ENCODE assay signal across 23 cellular contexts in genomic region chr1:160092366-160093068, GRCh38. TPM values are rescaled to one million over a fixed set of nuclear protein-coding genes. Genes with fewer than 3 reads are reported as not detected.
A peak's percentile ranks its signal among the peaks of the same experiment; 100 is the strongest.
DNase-seq lines count a peak whose midpoint lies in the region; ATAC-seq, FAIRE-seq and TF ChIP-seq lines count a peak whose summit lies in the region.
"Had no signal": no experiment of that assay in that cellular context is flagged by ENCODE, and none has a peak within 500 bp of the region (broad histone marks: within the 10 kb centered on the region; RNA-seq: fewer than 3 reads in every experiment).

No MANE protein-coding gene starts in this region.

- H3K4me3 ChIP-seq in H1 (ENCODE audit: extremely low read depth in 1 of 4, insufficient read depth in 2 of 4, low read depth in 3 of 4, low read length in 4 of 4): no peak overlapping the region
- peak overlapping the region; percentile 11 for H3K4me3 ChIP-seq in trophoblast cell (ENCODE audit: low read depth, low read length)
- no peak overlapping the region for H3K4me3 ChIP-seq in aorta (ENCODE audit: low read length in 2 of 2)
- no peak overlapping the region for H3K4me3 ChIP-seq in pancreas
- H3K4me3 ChIP-seq: BLaER1 treated with 17β-estradiol and CSF1 and Interleukin-3, amounts not matched to agents 10 nM and 100 nM; GM23248 had no signal

- H4K5ac ChIP-seq in H1 (ENCODE audit: insufficient read length, low read depth, low read length): no peak overlapping the region

- 95% methylated on average over 30 of the region's 32 CpGs; no CpG with 5 or more reads in 1 of the 2 experiments for WGBS in H1 (ENCODE audit: extremely low coverage in 1 of 2, insufficient coverage in 1 of 2, insufficient read length in 1 of 2, insufficient replicate concordance in 2 of 2, low coverage in 1 of 2, low lambda C conversion rate in 2 of 2, missing lambda C conversion rate in 1 of 2), 2 experiments
- WGBS in trophoblast cell (ENCODE audit: extremely low coverage, insufficient coverage, insufficient read length): no CpG with 5 or more reads among the region's 32 CpGs
- 88 to 92% methylated on average over 29 to 32 of the region's 32 CpGs for WGBS in aorta, 2 donors
- WGBS in pancreas, 2 donors: 95 to 96% methylated on average over 25 to 32 of the region's 32 CpGs

- TF ChIP-seq POLR2A in H1 (IDR thresholded peaks at IDR 0.05; ENCODE audit: control extremely low read depth in 1 of 2, low read depth in 2 of 2, low read length in 2 of 2): no peak

- no peak overlapping the region for H3K4ac ChIP-seq in H1 (replicated peaks; ENCODE audit: insufficient read length, low read depth, low read length)
- H3K4ac ChIP-seq in trophoblast cell (ENCODE audit: low read depth, low read length): no peak overlapping the region

- peaks cover 8% of the 10 kb centered on the region for H3K23me2 ChIP-seq in H1 (ENCODE audit: low read depth, low read length)

- H2BK15ac ChIP-seq in H1 (ENCODE audit: low read length): no peak overlapping the region

- no peak overlapping the region for H3K56ac ChIP-seq in H1 (replicated peaks; ENCODE audit: insufficient read length, low read depth, low read length)

- H3K9me3 Mint-ChIP-seq in stimulated activated naive CD8-positive, alpha-beta T cell treated with anti-CD3 and anti-CD28 coated beads, Interleukin-15, amount 100 ng/mL, for 72 hours: no peaks in the 10 kb centered on the region

- peak overlapping the region; percentile 8; the same call in 1 of the 2 replicates for H3K27ac ChIP-seq in H1 (ENCODE audit: low read depth, low read length)
- H3K27ac ChIP-seq in trophoblast cell (ENCODE audit: low read depth, low read length): no peak overlapping the region
- H3K27ac ChIP-seq in aorta (ENCODE audit: low read depth in 1 of 2, low read length in 2 of 2): no peak overlapping the region
- no peak overlapping the region for H3K27ac ChIP-seq in pancreas
- H3K27ac ChIP-seq: BLaER1 treated with 17β-estradiol and CSF1 and Interleukin-3, amounts not matched to agents 10 nM and 100 nM; GM23248 had no signal

- TF ChIP-seq EP300 in H1 (IDR thresholded peaks at IDR 0.05; ENCODE audit: borderline replicate concordance in 1 of 2, low read depth in 2 of 2, low read length in 2 of 2): no peak

- peak overlapping the region in 1 of 2 donors; percentile 79 for H3K27ac Mint-ChIP-seq in stimulated activated naive CD8-positive, alpha-beta T cell treated with anti-CD3 and anti-CD28 coated beads, Interleukin-15, amount 100 ng/mL, for 72 hours

- H3K23ac ChIP-seq in H1 (ENCODE audit: insufficient read length) (no peak overlapping the region), trophoblast cell (ENCODE audit: low read length) (no peak overlapping the region)

- no peaks in the 10 kb centered on the region for H3K27me3 Mint-ChIP-seq in stimulated activated naive CD8-positive, alpha-beta T cell treated with anti-CD3 and anti-CD28 coated beads, Interleukin-15, amount 100 ng/mL, for 72 hours

- no peak overlapping the region for H4K12ac ChIP-seq in trophoblast cell (ENCODE audit: low read depth, low read length)

- intact Hi-C loops in aorta (cut with DNase I) (no loop called here), pancreas (cut with DNase I) (no loop called here)

- H2BK5ac ChIP-seq in H1 (ENCODE audit: low read depth, low read length): no peak overlapping the region
- no peak overlapping the region for H2BK5ac ChIP-seq in trophoblast cell (ENCODE audit: low read depth, low read length, poor library complexity)

- CTCF ChIA-PET in H1 (lab: Charles Lee; ENCODE audit: partially characterized antibody): interaction anchor here (0.9 to 50.1 kb wide), 6 partner anchors 7 to 294 kb away, joined by 3 to 1874 read pairs (median 20); partner anchors contain the start of genes ATP1A2, KCNJ10 and KCNJ9

- peak; percentile 3 for ATAC-seq in stimulated activated naive CD8-positive, alpha-beta T cell treated with anti-CD3 and anti-CD28 coated beads, Interleukin-15, amount 100 ng/mL, for 72 hours
- ATAC-seq in stimulated activated naive CD8-positive, alpha-beta T cell treated with anti-CD3 and anti-CD28 coated beads, Interleukin-15, Interleukin-2, amounts not matched to agents 100 U/mL and 50 U/mL, for 24 hours: no peak
- ATAC-seq in aorta (ENCODE audit: low FRiP score): no peak
- ATAC-seq in pancreas: no peak
- ATAC-seq in HG02885 (IDR thresholded peaks at IDR 0.05; ENCODE audit: poor library complexity, unreplicated experiment): no peak

- peaks cover 12% of the 10 kb centered on the region for H3K79me1 ChIP-seq in H1 (ENCODE audit: low read depth, low read length)
- H3K79me1 ChIP-seq in trophoblast cell (ENCODE audit: low read length): no peaks in the 10 kb centered on the region

- H3K9ac ChIP-seq in H1 (replicated peaks in 1 of 4; ENCODE audit: extremely low read depth in 1 of 4, low read depth in 3 of 4, low read length in 3 of 4) (no peak overlapping the region), trophoblast cell (ENCODE audit: low read length) (no peak overlapping the region)
- H3K9ac ChIP-seq: GM23248 had no signal

- no peak for DNase-seq in stimulated activated naive CD8-positive, alpha-beta T cell treated with anti-CD3 and anti-CD28 coated beads, Interleukin-15, amount 100 ng/mL, for 72 hours
- DNase-seq in stimulated activated naive CD8-positive, alpha-beta T cell treated with anti-CD3 and anti-CD28 coated beads, Interleukin-15, Interleukin-2, amounts not matched to agents 100 U/mL and 50 U/mL, for 24 hours: no peak
- DNase-seq in H1 (ENCODE audit: low read depth in 1 of 2, low spot score in 2 of 2): no peak
- DNase-seq in trophoblast cell: no peak
- DNase-seq in aorta: no peak
- DNase-seq in NCI-H146 treated with DMSO at 0.1 percent for 48 hours (lab: John Stamatoyannopoulos, UW; ENCODE audit: unreplicated experiment): no peak
- DNase-seq in pancreas: no peak
- DNase-seq: DND-41, GDM1, GM23248, NCI-H1417, NCI-H2029, NCI-H2171 treated with DMSO at 0.1 percent for 48 hours, NCI-H446 treated with DMSO at 0.1 percent for 48 hours, OCI-M1, SHP77 treated with DMSO at 0.1 percent for 48 hours had no signal

- FAIRE-seq in H1 (lab: Jason Lieb, UNC) (no peak), pancreas (lab: Jason Lieb, UNC) (no peak)
- FAIRE-seq: GM12891, GM18507 had no signal

- peaks cover 51% of the 10 kb centered on the region for H3K4me1 Mint-ChIP-seq in stimulated activated naive CD8-positive, alpha-beta T cell treated with anti-CD3 and anti-CD28 coated beads, Interleukin-15, amount 100 ng/mL, for 72 hours

- H4K20me1 ChIP-seq in H1 (replicated peaks in 1 of 2; ENCODE audit: control insufficient read depth in 1 of 2, insufficient read depth in 2 of 2, low read length in 2 of 2): peaks cover 0 to 4% of the 10 kb centered on the region in 2 experiments

- no peak overlapping the region for H2BK20ac ChIP-seq in H1 (ENCODE audit: low read length)

- H3K14ac ChIP-seq in H1 (ENCODE audit: insufficient read length): no peak overlapping the region
- no peak overlapping the region for H3K14ac ChIP-seq in trophoblast cell (ENCODE audit: low read length)

- H3K79me2 ChIP-seq in H1 (ENCODE audit: control insufficient read depth in 1 of 2, insufficient read depth in 2 of 2, low read length in 2 of 2) (peaks cover 0 to 30% of the 10 kb centered on the region in 2 experiments; a peak in 2 of 4 replicates), trophoblast cell (ENCODE audit: control insufficient read depth, insufficient read depth, low read length, poor library complexity) (no peaks in the 10 kb centered on the region)

- POLR2A ChIA-PET in H1 (lab: Charles Lee; ENCODE audit: partially characterized antibody): interaction anchor here (0.7 to 1.1 kb wide), 3 partner anchors 9 to 23 kb away, joined by 3 read pairs; partner anchors contain the start of gene ATP1A2

- H3K9me3 ChIP-seq in H1 (ENCODE audit: insufficient read depth in 2 of 2, low read depth in 1 of 2, low read length in 1 of 2) (no peaks in the 10 kb centered on the region; a peak in 1 of 4 replicates), trophoblast cell (ENCODE audit: insufficient read depth, low read depth, low read length) (peaks cover 5% of the 10 kb centered on the region), aorta (ENCODE audit: control insufficient read depth, low read length) (no peaks in the 10 kb centered on the region), pancreas (no peaks in the 10 kb centered on the region)
- H3K9me3 ChIP-seq: BLaER1 treated with 17β-estradiol and CSF1 and Interleukin-3, amounts not matched to agents 10 nM and 100 nM had no signal

- H2BK120ac ChIP-seq in H1 (replicated peaks; ENCODE audit: low read depth, low read length) (no peak overlapping the region), trophoblast cell (ENCODE audit: insufficient read depth, low read length, poor library complexity) (no peak overlapping the region)

- H2AFZ ChIP-seq in H1 (ENCODE audit: low read length): no peak overlapping the region
- H2AFZ ChIP-seq in trophoblast cell (ENCODE audit: insufficient read depth, low read length, poor library complexity): no peak overlapping the region
- H2AFZ ChIP-seq: GM23248 had no signal

- H4K8ac ChIP-seq in H1 (ENCODE audit: extremely low read depth, insufficient read depth, low read length): no peak overlapping the region
- no peak overlapping the region for H4K8ac ChIP-seq in trophoblast cell (ENCODE audit: low read depth, low read length)

- H2AK5ac ChIP-seq in H1 (ENCODE audit: low read depth, low read length) (no peak overlapping the region), trophoblast cell (ENCODE audit: low read length) (no peak overlapping the region)

- H4K91ac ChIP-seq in H1 (replicated peaks; ENCODE audit: insufficient read length, low read length) (no peak overlapping the region), trophoblast cell (ENCODE audit: low read depth, low read length) (no peak overlapping the region)

- H2BK12ac ChIP-seq in H1 (ENCODE audit: low read depth, low read length) (no peak overlapping the region), trophoblast cell (ENCODE audit: low read length) (no peak overlapping the region)

- H3K4me1 ChIP-seq in H1 (replicated peaks in 1 of 4; ENCODE audit: control insufficient read depth in 3 of 4, insufficient read depth in 4 of 4, low read length in 3 of 4): peaks cover 9 to 29% (median 23%) of the 10 kb centered on the region in 4 experiments
- H3K4me1 ChIP-seq in trophoblast cell (ENCODE audit: control insufficient read depth in 1 of 2, insufficient read depth in 2 of 2, low read length in 2 of 2): peaks cover 16 to 17% of the 10 kb centered on the region in 2 experiments
- no peaks in the 10 kb centered on the region for H3K4me1 ChIP-seq in aorta (ENCODE audit: control insufficient read depth in 1 of 2, insufficient read depth in 2 of 2, low read length in 2 of 2)
- H3K4me1 ChIP-seq in pancreas: peaks cover 0 to 16% (median 13%) of the 10 kb centered on the region in 3 donors

- TF ChIP-seq CTCF in H1 (IDR thresholded peaks at IDR 0.05; ENCODE audit: control extremely low read depth in 1 of 3, insufficient read depth in 1 of 3, low read depth in 1 of 3, low read length in 3 of 3) (no peak), pancreas (IDR thresholded peaks at IDR 0.05) (no peak)

- H3K27me3 ChIP-seq in H1 (replicated peaks in 1 of 4; ENCODE audit: control insufficient read depth in 3 of 4, extremely low read depth in 1 of 4, insufficient read depth in 3 of 4, low read length in 3 of 4) (no peaks in the 10 kb centered on the region), trophoblast cell (ENCODE audit: insufficient read depth, low read length) (no peaks in the 10 kb centered on the region), aorta (ENCODE audit: control insufficient read depth in 1 of 2, insufficient read depth in 2 of 2, low read length in 1 of 2) (no peaks in the 10 kb centered on the region), pancreas (no peaks in the 10 kb centered on the region)
- H3K27me3 ChIP-seq: BLaER1 treated with 17β-estradiol and CSF1 and Interleukin-3, amounts not matched to agents 10 nM and 100 nM had no signal

- no peak overlapping the region for H3K4me3 Mint-ChIP-seq in stimulated activated naive CD8-positive, alpha-beta T cell treated with anti-CD3 and anti-CD28 coated beads, Interleukin-15, amount 100 ng/mL, for 72 hours

- H3K18ac ChIP-seq in H1 (ENCODE audit: extremely low read depth, low read length) (no peak overlapping the region), trophoblast cell (ENCODE audit: low read length) (no peak overlapping the region)

- TF ChIP-seq RAD21 in H1 (IDR thresholded peaks at IDR 0.05 in 1 of 2, conservative IDR thresholded peaks at IDR 0.05 in 1 of 2; ENCODE audit: low read depth in 2 of 2, low read length in 2 of 2): no peak

- H3K36me3 ChIP-seq in H1 (ENCODE audit: control insufficient read depth in 2 of 4, insufficient read depth in 4 of 4, low read length in 3 of 4) (peaks cover 10 to 35% (median 22%) of the 10 kb centered on the region in 4 experiments), trophoblast cell (ENCODE audit: control insufficient read depth in 1 of 2, insufficient read depth in 2 of 2, low read length in 2 of 2) (peaks cover 0 to 6% of the 10 kb centered on the region in 2 experiments), aorta (ENCODE audit: control insufficient read depth in 1 of 2, insufficient read depth in 2 of 2, low read length in 1 of 2) (peaks cover 0 to 3% of the 10 kb centered on the region in 2 donors), pancreas (peaks cover 0 to 29% (median 0%) of the 10 kb centered on the region in 3 donors)

- no peak overlapping the region for H3K4me2 ChIP-seq in H1 (ENCODE audit: insufficient read depth in 1 of 2, low read depth in 2 of 2, low read length in 2 of 2)
- H3K4me2 ChIP-seq in trophoblast cell (ENCODE audit: low read length): no peak overlapping the region

RNA-seq across cellular contexts. Expression of gene IGSF8, which starts 5.9 kb away (rescaled TPM):
- 69.6 and 71.2 TPM in 2 replicates for total RNA-seq in H1 (2021; fragmentation: NEBNext Ultra II Directional; extraction: Animal tissue kit (Norgen Biotek cat#: 25700))
- polyA plus RNA-seq in H1 (2011; rRNA removed) (132 and 166 TPM in 2 replicates), aorta (10 to 100 TPM; 10.5 to 48.0 TPM), pancreas (10 to 100 TPM; 24.7 TPM)
- 103 TPM for polyA plus RNA-seq in H1 (2011; cell fraction: cytosol; rRNA removed)
- 322 TPM for polyA plus RNA-seq in H1 (2011; cell fraction: nucleus; rRNA removed)
- polyA plus RNA-seq in H1 (2012, experiment 1 of 2): 55.1 to 95.1 TPM (median 90.2 TPM) in 4 replicates
- 79.5 TPM for polyA plus RNA-seq in H1 (2012, experiment 2 of 2)
- polyA plus RNA-seq in H1 (2013, experiment 1 of 2): 88.6 TPM
- polyA plus RNA-seq in H1 (2013, experiment 2 of 2): 77.7 TPM
- polyA minus RNA-seq in H1 (2011; rRNA and poly(A)+ RNA removed): 34.3 and 46.3 TPM in 2 replicates
- 47.9 TPM for polyA minus RNA-seq in H1 (2011; cell fraction: cytosol; rRNA and poly(A)+ RNA removed)
- polyA minus RNA-seq in H1 (2011; cell fraction: nucleus; rRNA and poly(A)+ RNA removed): 57.2 TPM
- 15.2 and 17.0 TPM in 2 replicates for polyA plus RNA-seq in trophoblast cell (2013)
- total RNA-seq in aorta (10 to 100 TPM; 29.5 to 33.5 TPM), pancreas (10 to 100 TPM; 12.9 to 24.5 (median 16.5) TPM)

RNA-seq across cellular contexts. Expression of gene KCNJ9, which starts 11.2 kb away (rescaled TPM):
- 0.08 and 0.13 TPM in 2 replicates for total RNA-seq in H1 (2021; fragmentation: NEBNext Ultra II Directional; extraction: Animal tissue kit (Norgen Biotek cat#: 25700))
- polyA plus RNA-seq in H1 (2011; rRNA removed): 0.02 and 0.11 TPM in 2 replicates
- polyA plus RNA-seq in H1 (2011; cell fraction: cytosol; rRNA removed): 0.08 TPM
- polyA plus RNA-seq in H1 (2011; cell fraction: nucleus; rRNA removed): 0.14 TPM
- 0.10 to 0.19 TPM (median 0.12 TPM) in 3 of 4 replicates, not detected in the other for polyA plus RNA-seq in H1 (2012, experiment 1 of 2)
- 0.03 TPM for polyA plus RNA-seq in H1 (2012, experiment 2 of 2)
- 0.02 TPM for polyA plus RNA-seq in H1 (2013, experiment 1 of 2)
- polyA plus RNA-seq in H1 (2013, experiment 2 of 2): 0.04 TPM
- 0.13 TPM in 1 of 2 replicates, not detected in the other for polyA minus RNA-seq in H1 (2011; rRNA and poly(A)+ RNA removed)
- not detected for polyA minus RNA-seq in H1 (2011; cell fraction: cytosol; rRNA and poly(A)+ RNA removed)
- polyA minus RNA-seq in H1 (2011; cell fraction: nucleus; rRNA and poly(A)+ RNA removed): not detected
- not detected in 2 replicates for polyA plus RNA-seq in trophoblast cell (2013)
- not detected for total RNA-seq in aorta
- polyA plus RNA-seq in aorta: not detected
- not detected for total RNA-seq in pancreas
- polyA plus RNA-seq in pancreas: under 1 TPM; 0.02 to 0.04 TPM
- total RNA-seq: A172, GM23248, LHCN-M2, RPMI7951 had no signal
- polyA plus RNA-seq: GM23248 had no signal

RNA-seq across cellular contexts. Expression of gene KCNJ10, which starts 22.6 kb away (rescaled TPM):
- 2.2 and 2.4 TPM in 2 replicates for total RNA-seq in H1 (2021; fragmentation: NEBNext Ultra II Directional; extraction: Animal tissue kit (Norgen Biotek cat#: 25700))
- polyA plus RNA-seq in H1 (2011; rRNA removed) (1.7 and 3.5 TPM in 2 replicates), aorta (under 1 TPM in 1 of 2 donors, not detected in 1; 0.63 TPM), pancreas (under 1 TPM in 1 of 2 donors, not detected in 1; 0.05 TPM)
- 1.5 TPM for polyA plus RNA-seq in H1 (2011; cell fraction: cytosol; rRNA removed)
- 4.7 TPM for polyA plus RNA-seq in H1 (2011; cell fraction: nucleus; rRNA removed)
- polyA plus RNA-seq in H1 (2012, experiment 1 of 2): 1.1 to 1.8 TPM (median 1.4 TPM) in 4 replicates
- 0.59 TPM for polyA plus RNA-seq in H1 (2012, experiment 2 of 2)
- polyA plus RNA-seq in H1 (2013, experiment 1 of 2): 1.5 TPM
- 1.2 TPM for polyA plus RNA-seq in H1 (2013, experiment 2 of 2)
- polyA minus RNA-seq in H1 (2011; rRNA and poly(A)+ RNA removed): 3.5 and 3.7 TPM in 2 replicates
- 0.73 TPM for polyA minus RNA-seq in H1 (2011; cell fraction: cytosol; rRNA and poly(A)+ RNA removed)
- polyA minus RNA-seq in H1 (2011; cell fraction: nucleus; rRNA and poly(A)+ RNA removed): 1.7 TPM
- polyA plus RNA-seq in trophoblast cell (2013): 0.08 and 0.14 TPM in 2 replicates
- total RNA-seq in aorta (under 1 TPM; 0.10 to 0.24 TPM), pancreas (under 1 TPM in 2 of 6 donors, not detected in 4; 0.08 to 0.09 TPM)
- total RNA-seq: A172, GM23248, LHCN-M2 had no signal
- polyA plus RNA-seq: GM23248 had no signal

RNA-seq across cellular contexts. Expression of gene ATP1A2, which starts 23.0 kb away (rescaled TPM):
- total RNA-seq in H1 (2021; fragmentation: NEBNext Ultra II Directional; extraction: Animal tissue kit (Norgen Biotek cat#: 25700)): 34.8 and 39.7 TPM in 2 replicates
- 40.8 and 54.2 TPM in 2 replicates for polyA plus RNA-seq in H1 (2011; rRNA removed)
- polyA plus RNA-seq in H1 (2011; cell fraction: cytosol; rRNA removed): 60.3 TPM
- polyA plus RNA-seq in H1 (2011; cell fraction: nucleus; rRNA removed): 193 TPM
- polyA plus RNA-seq in H1 (2012, experiment 1 of 2): 41.3 to 57.9 TPM (median 44.4 TPM) in 4 replicates
- 14.0 TPM for polyA plus RNA-seq in H1 (2012, experiment 2 of 2)
- 23.7 TPM for polyA plus RNA-seq in H1 (2013, experiment 1 of 2)
- 22.3 TPM for polyA plus RNA-seq in H1 (2013, experiment 2 of 2)
- polyA minus RNA-seq in H1 (2011; rRNA and poly(A)+ RNA removed): 103 and 110 TPM in 2 replicates
- 45.0 TPM for polyA minus RNA-seq in H1 (2011; cell fraction: cytosol; rRNA and poly(A)+ RNA removed)
- 77.4 TPM for polyA minus RNA-seq in H1 (2011; cell fraction: nucleus; rRNA and poly(A)+ RNA removed)
- not detected in 2 replicates for polyA plus RNA-seq in trophoblast cell (2013)
- 10 to 100 TPM; 24.8 to 27.7 TPM for total RNA-seq in aorta
- 10 to 100 TPM; 15.3 to 26.9 TPM for polyA plus RNA-seq in aorta
- 1 to 10 TPM in 1 of 6 donors, under 1 TPM in 5; 0.34 to 2.7 (median 0.45) TPM for total RNA-seq in pancreas
- 1 to 10 TPM in 1 of 2 donors, under 1 TPM in 1; 0.89 to 1.6 TPM for polyA plus RNA-seq in pancreas
- total RNA-seq: RPMI7951 had no signal

RNA-seq across cellular contexts. Expression of gene ATP1A4, which starts 58.9 kb away (rescaled TPM):
- 0.57 and 0.61 TPM in 2 replicates for total RNA-seq in H1 (2021; fragmentation: NEBNext Ultra II Directional; extraction: Animal tissue kit (Norgen Biotek cat#: 25700))
- 0.48 and 0.80 TPM in 2 replicates for polyA plus RNA-seq in H1 (2011; rRNA removed)
- polyA plus RNA-seq in H1 (2011; cell fraction: cytosol; rRNA removed): 0.62 TPM
- 1.1 TPM for polyA plus RNA-seq in H1 (2011; cell fraction: nucleus; rRNA removed)
- polyA plus RNA-seq in H1 (2012, experiment 1 of 2): 0.39 to 0.72 TPM (median 0.42 TPM) in 4 replicates
- polyA plus RNA-seq in H1 (2012, experiment 2 of 2): 0.09 TPM
- polyA plus RNA-seq in H1 (2013, experiment 1 of 2): 0.51 TPM
- 0.53 TPM for polyA plus RNA-seq in H1 (2013, experiment 2 of 2)
- polyA minus RNA-seq in H1 (2011; rRNA and poly(A)+ RNA removed): 0.44 and 0.63 TPM in 2 replicates
- 0.66 TPM for polyA minus RNA-seq in H1 (2011; cell fraction: cytosol; rRNA and poly(A)+ RNA removed)
- polyA minus RNA-seq in H1 (2011; cell fraction: nucleus; rRNA and poly(A)+ RNA removed): 0.40 TPM
- 27.2 and 30.9 TPM in 2 replicates for polyA plus RNA-seq in trophoblast cell (2013)
- total RNA-seq in aorta: under 1 TPM in 1 of 2 donors, not detected in 1; 0.19 TPM
- under 1 TPM in 1 of 2 donors, not detected in 1; 0.36 TPM for polyA plus RNA-seq in aorta
- total RNA-seq in pancreas: not detected
- not detected for polyA plus RNA-seq in pancreas
- total RNA-seq: A172, GM23248, LHCN-M2, RPMI7951 had no signal
- polyA plus RNA-seq: GM23248 had no signal
